14 cellular contexts compared by ENCODE assay signal in genomic region chr19:38678891-38679494, GRCh38. TPM values are rescaled to one million over a fixed set of nuclear protein-coding genes. Genes with fewer than 3 reads are reported as not detected.
DNase-seq lines count a peak whose midpoint lies in the region; ATAC-seq, FAIRE-seq and TF ChIP-seq lines count a peak whose summit lies in the region.
"Had no signal": no experiment of that assay in that cellular context is flagged by ENCODE, and none has a peak within 500 bp of the region (broad histone marks: within the 10 kb centered on the region; RNA-seq: fewer than 3 reads in every experiment).

No MANE protein-coding gene starts in this region.

- H3K4me1 Mint-ChIP-seq in Calu3 (ENCODE audit: low read depth, unreplicated experiment) (peaks cover 97% of the 10 kb centered on the region), astrocyte (ENCODE audit: low read depth, unreplicated experiment) (peaks cover 89% of the 10 kb centered on the region)

- H3K4me3 Mint-ChIP-seq in Calu3 (ENCODE audit: low read depth, unreplicated experiment) (peak overlapping the region; percentile 31), astrocyte (ENCODE audit: unreplicated experiment) (peak overlapping the region; percentile 20)
- H3K4me3 Mint-ChIP-seq: activated CD4-positive, alpha-beta T cell treated with anti-CD3 and anti-CD28 coated beads, Interleukin-2, amount 10 ng/mL, durations not matched to agents 24 days and 14 days; activated naive CD8-positive, alpha-beta T cell treated with anti-CD3 and anti-CD28 coated beads for 36 hours had no signal

- H3K27me3 ChIP-seq in astrocyte (ENCODE audit: insufficient read depth, low read length): no peaks in the 10 kb centered on the region
- H3K27me3 ChIP-seq in lower lobe of right lung (ENCODE audit: low read depth): no peaks in the 10 kb centered on the region
- H3K27me3 ChIP-seq in spleen (replicated peaks in 1 of 7): no peaks in the 10 kb centered on the region
- H3K27me3 ChIP-seq: SJSA1 had no signal

- H3K27ac Mint-ChIP-seq in Calu3 (ENCODE audit: unreplicated experiment) (peak overlapping the region; percentile 85), astrocyte (ENCODE audit: unreplicated experiment) (peak overlapping the region; percentile 80)
- H3K27ac Mint-ChIP-seq: activated naive CD8-positive, alpha-beta T cell treated with anti-CD3 and anti-CD28 coated beads for 36 hours had no signal

- peaks cover 100% of the 10 kb centered on the region for H3K36me3 Mint-ChIP-seq in Calu3 (ENCODE audit: insufficient read depth, unreplicated experiment)
- peaks cover 44% of the 10 kb centered on the region for H3K36me3 Mint-ChIP-seq in astrocyte (ENCODE audit: low read depth, unreplicated experiment)

- 75 to 87% (median 86%) methylated on average over 7 of the region's 7 CpGs for WGBS in spleen, 5 donors

- H3K9ac ChIP-seq in astrocyte (ENCODE audit: low read length): no peak overlapping the region

- BruUV-seq in Calu3 (replicated peaks; lab: Mats Ljungman, UMichigan): no TSS peak

- H3K79me2 ChIP-seq in astrocyte (ENCODE audit: insufficient read depth, low read length): peaks cover 96% of the 10 kb centered on the region

- H3K27ac ChIP-seq in astrocyte (ENCODE audit: low read depth, low read length) (no peak overlapping the region), lower lobe of right lung (peak overlapping the region; percentile 5), spleen (peak overlapping the region in 5 of 8 donors; percentile 41 to 91 (median 86)), caudate nucleus (ENCODE audit: low read depth, low read length) (no peak overlapping the region)
- H3K27ac ChIP-seq: SJSA1 had no signal

- CTCF ChIA-PET in Calu3 (lab: Charles Lee): no interaction called here

- ATAC-seq in lower lobe of right lung (no peak), GM21390 (IDR thresholded peaks at IDR 0.05; ENCODE audit: unreplicated experiment) (no peak)
- ATAC-seq: stimulated activated naive CD8-positive, alpha-beta T cell treated with anti-CD3 and anti-CD28 coated beads, Interleukin-15, Interleukin-2, amounts not matched to agents 100 U/mL and 50 U/mL, for 24 hours had no signal

- peaks cover 66% of the 10 kb centered on the region for H3K4me1 ChIP-seq in astrocyte (ENCODE audit: insufficient read depth, low read length)
- H3K4me1 ChIP-seq in lower lobe of right lung: peaks cover 96% of the 10 kb centered on the region
- peaks cover 74 to 100% (median 98%) of the 10 kb centered on the region in 6 donors for H3K4me1 ChIP-seq in spleen

- H2AFZ ChIP-seq in astrocyte (ENCODE audit: low read depth, low read length): no peak overlapping the region

- H3K27me3 Mint-ChIP-seq in Calu3 (ENCODE audit: unreplicated experiment) (no peaks in the 10 kb centered on the region), astrocyte (ENCODE audit: low read depth, unreplicated experiment) (no peaks in the 10 kb centered on the region)
- H3K27me3 Mint-ChIP-seq: activated CD4-positive, alpha-beta T cell treated with anti-CD3 and anti-CD28 coated beads, Interleukin-2, amount 10 ng/mL, durations not matched to agents 24 days and 14 days had no signal

- no peak for TF ChIP-seq CTCF in Calu3 (IDR thresholded peaks at IDR 0.05; ENCODE audit: unreplicated experiment)
- TF ChIP-seq CTCF in astrocyte (IDR thresholded peaks at IDR 0.05; ENCODE audit: insufficient read depth, low read depth, low read length): no peak
- no peak for TF ChIP-seq CTCF in lower lobe of right lung (IDR thresholded peaks at IDR 0.05)
- TF ChIP-seq CTCF in spleen (IDR thresholded peaks at IDR 0.05 in 8 of 11, conservative IDR thresholded peaks at IDR 0.05 in 3 of 11): no peak

- intact Hi-C loops in Calu3 (cut with micrococcal nuclease; ENCODE audit: unreplicated experiment): no loop called here
- intact Hi-C loops in lower lobe of right lung (cut with DNase I): no loop called here
- intact Hi-C loops in spleen (cut with DNase I; ENCODE audit: low total_unique reads): no loop called here

- no peak for TF ChIP-seq POLR2A in spleen (IDR thresholded peaks at IDR 0.05)

- H3K9me3 Mint-ChIP-seq in Calu3 (ENCODE audit: low read depth, unreplicated experiment) (peaks cover 3% of the 10 kb centered on the region), astrocyte (ENCODE audit: unreplicated experiment) (no peaks in the 10 kb centered on the region)
- H3K9me3 Mint-ChIP-seq: activated CD4-positive, alpha-beta T cell treated with anti-CD3 and anti-CD28 coated beads, Interleukin-2, amount 10 ng/mL, durations not matched to agents 24 days and 14 days; activated naive CD8-positive, alpha-beta T cell treated with anti-CD3 and anti-CD28 coated beads for 36 hours had no signal

- H3K9me3 ChIP-seq in astrocyte (ENCODE audit: insufficient read depth, low read depth, low read length) (no peaks in the 10 kb centered on the region), lower lobe of right lung (no peaks in the 10 kb centered on the region), spleen (no peaks in the 10 kb centered on the region)
- H3K9me3 ChIP-seq: SJSA1 had no signal

- no peak overlapping the region for H3K4me2 ChIP-seq in astrocyte (ENCODE audit: low read length)

- no peak for FAIRE-seq in astrocyte (lab: Jason Lieb, UNC)

- H3K36me3 ChIP-seq in astrocyte (ENCODE audit: insufficient read depth, low read length) (peaks cover 16% of the 10 kb centered on the region), lower lobe of right lung (peaks cover 14% of the 10 kb centered on the region), spleen (peaks cover 0 to 43% (median 0%) of the 10 kb centered on the region in 6 donors)

- peaks cover 70% of the 10 kb centered on the region for H4K20me1 ChIP-seq in astrocyte (ENCODE audit: insufficient read depth, low read length)

- DNase-seq in Calu3 (no peak), astrocyte (ENCODE audit: low read depth) (no peak), lower lobe of right lung (no peak), spleen (no peak), caudate nucleus (lab: John Stamatoyannopoulos, UW) (no peak), occipital lobe (lab: John Stamatoyannopoulos, UW) (no peak), NCI-H1048 (lab: John Stamatoyannopoulos, UW) (no peak)
- DNase-seq: activated CD4-positive, alpha-beta T cell treated with anti-CD3 and anti-CD28 coated beads, Interleukin-2, amount 10 ng/mL, durations not matched to agents 24 days and 14 days; activated naive CD8-positive, alpha-beta T cell treated with anti-CD3 and anti-CD28 coated beads for 36 hours; Kasumi-1; NCI-H345; stimulated activated naive CD8-positive, alpha-beta T cell treated with anti-CD3 and anti-CD28 coated beads, Interleukin-15, Interleukin-2, amounts not matched to agents 100 U/mL and 50 U/mL, for 24 hours had no signal

- H3K4me3 ChIP-seq in astrocyte (ENCODE audit: insufficient read depth, low read depth, low read length) (no peak overlapping the region), lower lobe of right lung (no peak overlapping the region), spleen (no peak overlapping the region)
- H3K4me3 ChIP-seq: SJSA1 had no signal

RNA-seq across cellular contexts. Expression of gene ACTN4, which starts 31.5 kb away (rescaled TPM):
- total RNA-seq in Calu3 (2022) (1,462 and 1,577 TPM in 2 replicates), astrocyte (805 and 879 TPM in 2 replicates), lower lobe of right lung (454 TPM), spleen (100 to 1,000 TPM; 360 to 621 (median 487) TPM), occipital lobe (53.2 TPM)
- 100 to 1,000 TPM in 1 of 3 donors, 10 to 100 TPM in 2; 39.3 to 185 (median 51.2) TPM for polyA plus RNA-seq in spleen

Comparison
In these comparisons a context has a peak if more than half of its experiments do, and no peak if none do; other contexts are left out.
1. H3K27ac ChIP-seq: peak in lower lobe of right lung (single experiment) and spleen (5 of 8); none in astrocyte (single experiment) and caudate nucleus (single experiment).